In genomic region chr9:132877818-132878694, GRCh38 we compare ENCODE assay signal across 8 cellular contexts. TPM values are rescaled to one million over a fixed set of nuclear protein-coding genes. Genes with fewer than 3 reads are reported as not detected.
DNase-seq lines count a peak whose midpoint lies in the region; ATAC-seq and TF ChIP-seq lines count a peak whose summit lies in the region.

TSS of gene AK8 (minus strand) at chr9:132878284. CDS start at chr9:132878255, 29 bp downstream.

- H3K27me3 Mint-ChIP-seq in endodermal cell (ENCODE audit: insufficient read depth), result peaks cover 36% of the 10 kb centered on the region

- no peaks in the 10 kb centered on the region for H3K36me3 Mint-ChIP-seq in endodermal cell (ENCODE audit: low read depth)

- H3K9ac ChIP-seq in endodermal cell (ENCODE audit: extremely low read depth, low read length, poor library complexity, severe bottlenecking), result peak within 1 kb of the TSS; percentile 92
- H3K9ac ChIP-seq in mesendoderm (ENCODE audit: low read length), result peak within 1 kb of the TSS; percentile 82

- no peak within 1 kb of the TSS for H2BK15ac ChIP-seq in mesendoderm (replicated peaks; ENCODE audit: low read depth)

- peak within 1 kb of the TSS; percentile 28 for H3K4ac ChIP-seq in mesendoderm (ENCODE audit: low read depth, low read length)

- no peaks in the 10 kb centered on the region for H3K9me3 ChIP-seq in endodermal cell (ENCODE audit: control insufficient read depth, low read length)

- H3K4me3 ChIP-seq in endodermal cell (ENCODE audit: low read length) (peak within 1 kb of the TSS; percentile 93), mesendoderm (ENCODE audit: low read length) (peak within 1 kb of the TSS; percentile 90)

- H4K5ac ChIP-seq in mesendoderm (ENCODE audit: low read length), result no peak within 1 kb of the TSS

- no peaks in the 10 kb centered on the region for H3K4me1 ChIP-seq in endodermal cell (ENCODE audit: control insufficient read depth, insufficient read depth, low read length)
- no peaks in the 10 kb centered on the region for H3K4me1 ChIP-seq in mesendoderm (ENCODE audit: control insufficient read depth, low read depth, low read length)

- peak; percentile 66 for ATAC-seq in HG02938 (IDR thresholded peaks at IDR 0.05; ENCODE audit: unreplicated experiment)

- no peak within 1 kb of the TSS for H2BK120ac ChIP-seq in mesendoderm (ENCODE audit: low read depth, low read length)

- H3K27ac ChIP-seq in endodermal cell (ENCODE audit: low read depth, low read length) (peak within 1 kb of the TSS; percentile 24), mesendoderm (ENCODE audit: low read depth, low read length) (no peak within 1 kb of the TSS)

- TF ChIP-seq CTCF in endodermal cell (conservative IDR thresholded peaks at IDR 0.05), result no peak

- no peak within 1 kb of the TSS for H4K8ac ChIP-seq in mesendoderm (ENCODE audit: low read depth, low read length)

- peak within 1 kb of the TSS; percentile 22 for H3K18ac ChIP-seq in mesendoderm (ENCODE audit: low read length)

- WGBS in endodermal cell (ENCODE audit: insufficient coverage in 1 of 2, insufficient read length in 1 of 2), 2 experiments, result 2 to 4% methylated on average over 34 to 89 of the region's 89 CpGs
- no CpG with 5 or more reads among the region's 89 CpGs for WGBS in mesendoderm (ENCODE audit: extremely low coverage, insufficient coverage, low lambda C conversion rate)

- H3K79me1 ChIP-seq in mesendoderm (ENCODE audit: low read length), result no peaks in the 10 kb centered on the region

- no peaks in the 10 kb centered on the region for H3K4me1 Mint-ChIP-seq in endodermal cell

- H3K27ac Mint-ChIP-seq in endodermal cell, result peak within 1 kb of the TSS; percentile 74

- H3K9me3 Mint-ChIP-seq in endodermal cell, result no peaks in the 10 kb centered on the region

- H3K56ac ChIP-seq in mesendoderm (ENCODE audit: low read length), result peak within 1 kb of the TSS; percentile 94

- no peak within 1 kb of the TSS for H3K23ac ChIP-seq in mesendoderm (ENCODE audit: low read length)

- no peak within 1 kb of the TSS for H2AK5ac ChIP-seq in mesendoderm (ENCODE audit: low read length)

- no peak within 1 kb of the TSS for H2BK5ac ChIP-seq in mesendoderm (ENCODE audit: low read length)

- H3K27me3 ChIP-seq in endodermal cell (ENCODE audit: control insufficient read depth, insufficient read depth, low read length, poor library complexity, severe bottlenecking) (peaks cover 24% of the 10 kb centered on the region), mesendoderm (ENCODE audit: insufficient read depth, low read length, poor library complexity) (no peaks in the 10 kb centered on the region)

- H3K79me2 ChIP-seq in mesendoderm (ENCODE audit: control insufficient read depth, insufficient read depth, low read length), result no peaks in the 10 kb centered on the region

- H3K4me3 Mint-ChIP-seq in endodermal cell, result peak within 1 kb of the TSS; percentile 75

- DNase-seq in NCI-H146 (lab: John Stamatoyannopoulos, UW) (peak; percentile 47), NCI-H146 treated with DMSO at 0.1 percent for 48 hours (lab: John Stamatoyannopoulos, UW; ENCODE audit: unreplicated experiment) (no peak), NCI-H748 (lab: John Stamatoyannopoulos, UW; ENCODE audit: unreplicated experiment) (peak; percentile 85), endodermal cell (peak; percentile 89), mesendoderm (peak; percentile 79)
- DNase-seq in activated CD8-positive, alpha-beta memory T cell treated with anti-CD3 and anti-CD28 coated beads, Interleukin-2, amount 50 U/mL, for 24 hours (ENCODE audit: extremely low read depth), result peak; percentile 19
- DNase-seq in stimulated activated CD8-positive, alpha-beta memory T cell treated with anti-CD3 and anti-CD28 coated beads, Interleukin-12 subunit alpha, Interleukin-12 subunit beta, amount 100 ng/mL, for 24 hours (ENCODE audit: extremely low read depth), result peak; percentile 26

- H3K4me2 ChIP-seq in mesendoderm (ENCODE audit: low read length), result peak within 1 kb of the TSS; percentile 94

- H3K36me3 ChIP-seq in endodermal cell (ENCODE audit: control insufficient read depth, insufficient read depth, low read length) (no peaks in the 10 kb centered on the region), mesendoderm (ENCODE audit: control insufficient read depth, insufficient read depth, low read length) (no peaks in the 10 kb centered on the region)

RNA-seq across cellular contexts. Expression of gene AK8, which starts in this region (rescaled TPM):
- 1 to 10 TPM; 1.3 to 2.6 TPM for total RNA-seq in endodermal cell
- 2.2 TPM for polyA plus RNA-seq in endodermal cell (2013, experiment 1 of 2)
- polyA plus RNA-seq in endodermal cell (2013, experiment 2 of 2), result 1.5 TPM
- 0.24 TPM for polyA plus RNA-seq in mesendoderm (2013, experiment 1 of 2)
- 0.15 TPM for polyA plus RNA-seq in mesendoderm (2013, experiment 2 of 2)
